Comparison of ENCODE assay signal across 21 cellular contexts in the genomic region with DNA sequence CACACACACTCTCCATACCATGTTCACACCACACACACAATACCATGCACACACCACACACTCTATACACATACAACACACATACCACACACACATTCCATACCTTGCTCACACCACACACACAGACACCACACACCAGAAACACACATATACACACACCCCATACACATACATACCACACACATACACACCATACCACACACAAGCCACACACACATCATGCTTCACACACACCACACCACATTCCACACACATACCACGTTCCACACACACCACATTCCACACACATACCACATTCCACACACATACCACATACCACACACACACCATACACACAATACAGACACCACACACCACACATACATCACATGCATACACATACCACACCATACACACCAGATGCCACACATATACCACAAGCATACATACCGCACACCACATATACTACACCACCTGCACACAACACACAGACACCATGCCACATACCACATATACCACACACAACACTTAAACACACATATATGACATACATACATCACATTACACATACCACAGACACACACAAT.
DNase-seq lines count a peak whose midpoint lies in the region; ATAC-seq, FAIRE-seq and TF ChIP-seq lines count a peak whose summit lies in the region.
"Had no signal": no experiment of that assay in that cellular context is flagged by ENCODE, and none has a peak within 500 bp of the region (broad histone marks: within the 10 kb centered on the region; RNA-seq: fewer than 3 reads in every experiment).

No MANE protein-coding gene starts in this region.

- H3K18ac ChIP-seq in neuronal stem cell (ENCODE audit: low read length), result no peak overlapping the region

- H3K9me3 ChIP-seq in neuronal stem cell (replicated peaks in 1 of 2; ENCODE audit: control insufficient read depth in 2 of 2, insufficient read depth in 1 of 2, low read depth in 1 of 2, low read length in 2 of 2), result peaks cover 0 to 9% of the 10 kb centered on the region in 2 donors
- H3K9me3 ChIP-seq in SJCRH30 (replicated peaks), result peaks cover 3% of the 10 kb centered on the region; the same call in 1 of the 2 replicates
- H3K9me3 ChIP-seq: BLaER1, HAP-1 had no signal

- peak; percentile 16 for ATAC-seq in stimulated activated naive CD8-positive, alpha-beta T cell treated with anti-CD3 and anti-CD28 coated beads, Interleukin-15, amount 100 ng/mL, for 72 hours
- ATAC-seq in stimulated activated naive CD8-positive, alpha-beta T cell treated with anti-CD3 and anti-CD28 coated beads, Interleukin-15, Interleukin-2, amounts not matched to agents 100 U/mL and 50 U/mL, for 24 hours, result no peak
- ATAC-seq in GM18873 (IDR thresholded peaks at IDR 0.05; ENCODE audit: low FRiP score, unreplicated experiment), result no peak

- no peak overlapping the region for H2AK5ac ChIP-seq in neuronal stem cell (ENCODE audit: low read depth, low read length)

- H3K4me1 ChIP-seq in neuronal stem cell (ENCODE audit: control insufficient read depth in 2 of 2, insufficient read depth in 1 of 2, low read depth in 1 of 2, low read length in 2 of 2) (peaks cover 0 to 6% of the 10 kb centered on the region in 2 donors), SJCRH30 (no peaks in the 10 kb centered on the region)
- H3K4me1 ChIP-seq: BLaER1 had no signal

- no peaks in the 10 kb centered on the region for H3K27me3 Mint-ChIP-seq in stimulated activated naive CD8-positive, alpha-beta T cell treated with anti-CD3 and anti-CD28 coated beads, Interleukin-15, amount 100 ng/mL, for 72 hours
- H3K27me3 Mint-ChIP-seq: CD4-positive, CD25-positive, alpha-beta regulatory T cell had no signal

- no peak overlapping the region for H3K4me2 ChIP-seq in neuronal stem cell (ENCODE audit: insufficient read depth, low read length, poor library complexity, severe bottlenecking)
- H3K4me2 ChIP-seq: BLaER1 had no signal

- H3K27ac ChIP-seq in neuronal stem cell (replicated peaks; ENCODE audit: low read length) (no peak overlapping the region), SJCRH30 (no peak overlapping the region)
- H3K27ac ChIP-seq: BLaER1, GM23248 had no signal

- H3K4ac ChIP-seq in neuronal stem cell (ENCODE audit: low read length), result no peak overlapping the region

- no peak overlapping the region for H2BK5ac ChIP-seq in neuronal stem cell (ENCODE audit: low read length)

- H3K4me1 Mint-ChIP-seq in stimulated activated naive CD8-positive, alpha-beta T cell treated with anti-CD3 and anti-CD28 coated beads, Interleukin-15, amount 100 ng/mL, for 72 hours, result no peaks in the 10 kb centered on the region
- H3K4me1 Mint-ChIP-seq: CD4-positive, CD25-positive, alpha-beta regulatory T cell had no signal

- no peak overlapping the region for H3K14ac ChIP-seq in neuronal stem cell (ENCODE audit: low read length)

- H3K9me3 Mint-ChIP-seq in stimulated activated naive CD8-positive, alpha-beta T cell treated with anti-CD3 and anti-CD28 coated beads, Interleukin-15, amount 100 ng/mL, for 72 hours, result no peaks in the 10 kb centered on the region

- H4K8ac ChIP-seq in neuronal stem cell (ENCODE audit: low read depth, low read length), result peak overlapping the region; percentile 95

- no peak overlapping the region for H2AFZ ChIP-seq in neuronal stem cell (ENCODE audit: low read length)
- H2AFZ ChIP-seq: GM23248 had no signal

- peak overlapping the region; percentile 47 for H3K9ac ChIP-seq in neuronal stem cell (ENCODE audit: low read depth, low read length, poor library complexity)
- H3K9ac ChIP-seq: BLaER1, GM23248 had no signal

- TF ChIP-seq CTCF in bronchial epithelial cell (IDR thresholded peaks at IDR 0.05; ENCODE audit: insufficient read depth, low read length, severe bottlenecking), result no peak

- H3K23ac ChIP-seq in neuronal stem cell (ENCODE audit: low read depth, low read length, poor library complexity), result no peak overlapping the region

- no peaks in the 10 kb centered on the region for H3K27me3 ChIP-seq in bronchial epithelial cell (ENCODE audit: control insufficient read depth, insufficient read depth, low read length)
- peaks cover 0 to 7% (median 0%) of the 10 kb centered on the region in 3 experiments for H3K27me3 ChIP-seq in neuronal stem cell (ENCODE audit: control insufficient read depth in 3 of 3, insufficient read depth in 3 of 3, low read depth in 1 of 3, low read length in 3 of 3)
- peaks cover 4% of the 10 kb centered on the region; the same call in 1 of the 2 replicates for H3K27me3 ChIP-seq in SJCRH30
- H3K27me3 ChIP-seq: BLaER1 had no signal

- no peak overlapping the region for H3K27ac Mint-ChIP-seq in stimulated activated naive CD8-positive, alpha-beta T cell treated with anti-CD3 and anti-CD28 coated beads, Interleukin-15, amount 100 ng/mL, for 72 hours
- H3K27ac Mint-ChIP-seq: CD4-positive, CD25-positive, alpha-beta regulatory T cell had no signal

- H3K79me1 ChIP-seq in neuronal stem cell (ENCODE audit: low read depth, low read length), result peaks cover 4% of the 10 kb centered on the region

- no peak overlapping the region for H2BK15ac ChIP-seq in neuronal stem cell (ENCODE audit: low read length)

- DNase-seq in stimulated activated naive CD8-positive, alpha-beta T cell treated with anti-CD3 and anti-CD28 coated beads, Interleukin-15, amount 100 ng/mL, for 72 hours, result no peak
- no peak for DNase-seq in stimulated activated naive CD8-positive, alpha-beta T cell treated with anti-CD3 and anti-CD28 coated beads, Interleukin-15, Interleukin-2, amounts not matched to agents 100 U/mL and 50 U/mL, for 24 hours
- DNase-seq in bronchial epithelial cell (ENCODE audit: low read depth) (no peak), neuronal stem cell (ENCODE audit: low spot score) (no peak), ecto neural progenitor cell (ENCODE audit: low spot score) (no peak), AG20443 (ENCODE audit: low spot score) (no peak), SJCRH30 (no peak)
- DNase-seq: 8988T; CD4-positive, CD25-positive, alpha-beta regulatory T cell; GM23248; Karpas-422; NCI-H1092; NCI-H1436 treated with DMSO at 0.1 percent for 48 hours; NCI-H187 treated with DMSO at 0.1 percent for 48 hours; NCI-H446; NCI-H524 treated with DMSO at 0.1 percent for 48 hours; NCI-H774 had no signal

- no peak overlapping the region for H2BK120ac ChIP-seq in neuronal stem cell (ENCODE audit: low read depth, low read length)

- H3K4me3 ChIP-seq in bronchial epithelial cell (ENCODE audit: low read depth, low read length), result no peak overlapping the region
- peak overlapping the region in 1 of 2 donors; percentile 67 for H3K4me3 ChIP-seq in neuronal stem cell (ENCODE audit: low read length in 2 of 2)
- no peak overlapping the region for H3K4me3 ChIP-seq in SJCRH30
- H3K4me3 ChIP-seq: BLaER1, GM23248, HAP-1 had no signal

- H2BK12ac ChIP-seq in neuronal stem cell (ENCODE audit: low read length), result peak overlapping the region; percentile 59

- peak overlapping the region; percentile 33 for H4K91ac ChIP-seq in neuronal stem cell (ENCODE audit: low read depth, low read length, poor library complexity)

- FAIRE-seq in bronchial epithelial cell (lab: Jason Lieb, UNC), result peak; percentile 98
- FAIRE-seq: RCC 7860 had no signal

- no peak overlapping the region for H3K4me3 Mint-ChIP-seq in stimulated activated naive CD8-positive, alpha-beta T cell treated with anti-CD3 and anti-CD28 coated beads, Interleukin-15, amount 100 ng/mL, for 72 hours
- H3K4me3 Mint-ChIP-seq: CD4-positive, CD25-positive, alpha-beta regulatory T cell had no signal

- WGBS in neuronal stem cell (ENCODE audit: extremely low coverage in 2 of 2, insufficient read length in 2 of 2, insufficient replicate concordance in 1 of 2), 2 donors, result 100% methylated on average over 1 to 2 of the region's 2 CpGs

- H3K36me3 ChIP-seq in bronchial epithelial cell (ENCODE audit: control insufficient read depth, insufficient read depth, low read length), result no peaks in the 10 kb centered on the region
- peaks cover 0 to 5% of the 10 kb centered on the region in 2 donors for H3K36me3 ChIP-seq in neuronal stem cell (replicated peaks in 1 of 2; ENCODE audit: control insufficient read depth in 2 of 2, insufficient read depth in 2 of 2, low read length in 2 of 2)
- no peaks in the 10 kb centered on the region for H3K36me3 ChIP-seq in SJCRH30
- H3K36me3 ChIP-seq: BLaER1, HAP-1 had no signal
